8 cellular contexts compared by ENCODE assay signal in the genomic region with DNA sequence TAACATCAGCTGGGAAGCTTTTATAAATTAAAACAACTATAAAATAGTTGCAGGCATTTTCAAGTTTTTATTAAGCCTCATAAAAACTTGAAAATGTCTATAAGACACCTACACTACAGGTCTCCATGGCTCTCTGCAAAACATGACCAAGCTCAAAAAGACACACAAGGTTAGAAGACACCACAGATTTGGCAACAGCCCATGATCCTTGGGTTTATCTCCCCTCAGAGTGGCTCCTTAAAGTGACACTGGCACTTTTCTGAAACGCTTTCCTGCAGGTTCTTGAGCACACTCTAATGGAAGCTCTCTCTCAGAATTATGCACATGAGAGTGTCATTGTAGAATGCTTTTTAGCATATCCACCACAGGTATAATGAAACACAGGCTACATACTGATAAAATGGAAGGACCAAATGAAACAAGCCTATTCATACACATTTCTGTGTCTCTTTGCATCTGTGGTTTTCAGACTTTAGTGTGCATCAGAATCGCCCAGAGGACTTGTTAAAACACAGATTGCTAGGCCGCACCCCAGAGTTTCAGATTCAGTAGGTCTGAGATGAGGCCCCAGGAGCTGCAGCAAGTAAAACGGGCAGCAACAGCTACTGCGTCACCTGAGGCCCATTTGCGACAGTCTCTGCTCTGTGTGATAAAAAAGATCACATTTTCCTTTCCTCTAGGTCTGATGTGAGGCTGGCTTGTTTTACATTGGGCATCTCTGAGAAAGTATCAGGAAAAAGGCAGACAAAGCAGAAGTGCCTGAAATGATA.
DNase-seq lines count a peak whose midpoint lies in the region; ATAC-seq, FAIRE-seq and TF ChIP-seq lines count a peak whose summit lies in the region.
"Had no signal": no experiment of that assay in that cellular context is flagged by ENCODE, and none has a peak within 500 bp of the region (broad histone marks: within the 10 kb centered on the region; RNA-seq: fewer than 3 reads in every experiment).

No MANE protein-coding gene starts in this region.

- BruUV-seq in GM12878 (replicated peaks; lab: Mats Ljungman, UMichigan): no TSS peak

- H4K20me1 ChIP-seq in GM12878 (ENCODE audit: control insufficient read depth, insufficient read depth) (no peaks in the 10 kb centered on the region), osteoblast (ENCODE audit: insufficient read depth, low read length) (no peaks in the 10 kb centered on the region)

- peaks cover 2% of the 10 kb centered on the region for H3K9me3 ChIP-seq in GM12878 (replicated peaks; ENCODE audit: control insufficient read depth, insufficient read depth, low read length)
- H3K9me3 ChIP-seq in osteoblast (ENCODE audit: low read depth, low read length): no peaks in the 10 kb centered on the region

- peak; percentile 100 for FAIRE-seq in GM12878 (lab: Jason Lieb, UNC)
- FAIRE-seq in frontal cortex (lab: Jason Lieb, UNC): no peak

- H3K9ac ChIP-seq in GM12878 (ENCODE audit: control insufficient read depth, insufficient read depth, low read length): peak overlapping the region; percentile 60

- DNase-seq in GM12878 (ENCODE audit: low read depth, low spot score) (peak; percentile 77), osteoblast (ENCODE audit: insufficient read length, low spot score, missing footprints) (no peak), frontal cortex (ENCODE audit: low spot score in 2 of 2) (no peak)
- DNase-seq in activated naive CD4-positive, alpha-beta T cell treated with anti-CD3 and anti-CD28 coated beads for 36 hours: no peak
- DNase-seq: NCI-H1930 had no signal

- no peak for TF ChIP-seq RAD21 in GM12878 (IDR thresholded peaks at IDR 0.05; ENCODE audit: insufficient read depth, low read depth, low read length)

- H3K4me1 Mint-ChIP-seq in activated naive CD4-positive, alpha-beta T cell treated with anti-CD3 and anti-CD28 coated beads for 36 hours (ENCODE audit: low read depth): peaks cover 6% of the 10 kb centered on the region

- H2AFZ ChIP-seq in GM12878 (ENCODE audit: control insufficient read depth, low read depth, low read length): peak overlapping the region; percentile 59
- no peak overlapping the region for H2AFZ ChIP-seq in osteoblast (ENCODE audit: low read length)

- H3K27me3 ChIP-seq in GM12878 (replicated peaks in 1 of 2; ENCODE audit: control insufficient read depth in 2 of 2, insufficient read depth in 2 of 2, low read length in 1 of 2) (no peaks in the 10 kb centered on the region), osteoblast (ENCODE audit: insufficient read depth, low read length) (no peaks in the 10 kb centered on the region)

- SMC1A ChIA-PET in GM12878 (lab: Charles Lee; ENCODE audit: uncharacterized antibody, unreplicated experiment): interaction anchor here (0.8 to 10.3 kb wide), 14 partner anchors 8 to 589 kb away, joined by 3 to 137 read pairs (median 4); a partner anchor contains a TSS

- in situ Hi-C loops in GM12878 (cut with MboI): loop anchor here (5.0 kb wide), 1 partner anchor 328 kb away; no protein-coding TSS in a partner anchor

- WGBS in GM12878 (ENCODE audit: insufficient coverage, insufficient replicate concordance, low lambda C conversion rate, missing lambda C conversion rate): 3% methylated on average over 6 of the region's 6 CpGs

- H3K4me1 ChIP-seq in GM12878 (ENCODE audit: control insufficient read depth, insufficient read depth, low read length): peaks cover 38% of the 10 kb centered on the region
- H3K4me1 ChIP-seq in osteoblast (ENCODE audit: insufficient read depth, low read length): no peaks in the 10 kb centered on the region

- no peaks in the 10 kb centered on the region for H3K36me3 Mint-ChIP-seq in activated naive CD4-positive, alpha-beta T cell treated with anti-CD3 and anti-CD28 coated beads for 36 hours (ENCODE audit: low read depth)

- POLR2A ChIA-PET in GM12878 (lab: Charles Lee): interaction anchor here (0.6 to 1.6 kb wide), 4 partner anchors 12 to 76 kb away, joined by 3 to 8 read pairs (median 6); no protein-coding TSS in a partner anchor

- CTCF ChIA-PET in GM12878 (lab: Yijun Ruan, JAX): interaction anchor here (0.6 to 4.7 kb wide), 16 partner anchors 9 to 537 kb away, joined by 3 to 78 read pairs (median 4); a partner anchor contains a TSS
- CTCF ChIA-PET in activated naive CD4-positive, alpha-beta T cell treated with anti-CD3 and anti-CD28 coated beads for 36 hours (lab: Charles Lee): interaction anchor here (0.8 to 1.4 kb wide), 3 partner anchors 12 to 135 kb away, joined by 3 to 7 read pairs (median 4); no protein-coding TSS in a partner anchor

- TF ChIP-seq CTCF in GM12878 (IDR thresholded peaks at IDR 0.05 in 2 of 3, conservative IDR thresholded peaks at IDR 0.05 in 1 of 3; ENCODE audit: control insufficient read depth in 2 of 3, extremely low read depth in 1 of 3, insufficient read depth in 1 of 3, low read depth in 3 of 3, low read length in 3 of 3): no peak
- TF ChIP-seq CTCF in osteoblast (IDR thresholded peaks at IDR 0.05; ENCODE audit: extremely low read depth, low read depth, low read length): no peak

- no peaks in the 10 kb centered on the region for H3K79me2 ChIP-seq in GM12878 (ENCODE audit: control insufficient read depth, insufficient read depth, low read length)
- H3K79me2 ChIP-seq in osteoblast (ENCODE audit: insufficient read depth, low read length): no peaks in the 10 kb centered on the region

- TF ChIP-seq EP300 in GM12878 (IDR thresholded peaks at IDR 0.05; ENCODE audit: borderline replicate concordance in 1 of 2, control insufficient read depth in 1 of 2, low read depth in 2 of 2, low read length in 2 of 2): no peak; a peak in 1 of 4 replicates

- H3K4me2 ChIP-seq in GM12878 (ENCODE audit: control insufficient read depth, insufficient read depth) (peak overlapping the region; percentile 88), osteoblast (ENCODE audit: insufficient read depth, low read length) (no peak overlapping the region)

- no peak overlapping the region for H3K27ac Mint-ChIP-seq in activated naive CD4-positive, alpha-beta T cell treated with anti-CD3 and anti-CD28 coated beads for 36 hours

- intact Hi-C loops in GM12878 (cut with micrococcal nuclease; ENCODE audit: unreplicated experiment): no loop called here
- intact Hi-C loops in activated naive CD4-positive, alpha-beta T cell treated with anti-CD3 and anti-CD28 coated beads for 36 hours (cut with micrococcal nuclease): no loop called here

- H3K4me3 ChIP-seq in GM12878 (no peak overlapping the region), osteoblast (ENCODE audit: insufficient read depth, low read length) (no peak overlapping the region)

- peak; percentile 56 for ATAC-seq in GM18861 (IDR thresholded peaks at IDR 0.05; ENCODE audit: unreplicated experiment)
- ATAC-seq in GM21367 (IDR thresholded peaks at IDR 0.05; ENCODE audit: unreplicated experiment): peak; percentile 68
- ATAC-seq in HG03175 (IDR thresholded peaks at IDR 0.05; ENCODE audit: unreplicated experiment): peak; percentile 61
- peak; percentile 84 for ATAC-seq in GM12878

- TF ChIP-seq POLR2A in GM12878 (IDR thresholded peaks at IDR 0.05; ENCODE audit: low read depth, low read length): peak; percentile 60

- RAD21 ChIA-PET in GM12878 (lab: Charles Lee; ENCODE audit: unreplicated experiment): interaction anchor here (1.0 to 6.2 kb wide), 16 partner anchors 13 to 381 kb away, joined by 3 to 67 read pairs (median 4); no protein-coding TSS in a partner anchor

- H3K36me3 ChIP-seq in GM12878 (ENCODE audit: control insufficient read depth in 2 of 2, insufficient read depth in 2 of 2, low read length in 1 of 2) (no peaks in the 10 kb centered on the region), osteoblast (ENCODE audit: insufficient read depth, low read length) (no peaks in the 10 kb centered on the region)

- H3K27ac ChIP-seq in GM12878 (ENCODE audit: control insufficient read depth, insufficient read depth) (peak overlapping the region; percentile 72), osteoblast (ENCODE audit: low read depth, low read length) (no peak overlapping the region)

- no peaks in the 10 kb centered on the region for H3K9me3 Mint-ChIP-seq in activated naive CD4-positive, alpha-beta T cell treated with anti-CD3 and anti-CD28 coated beads for 36 hours

- H3K27me3 Mint-ChIP-seq in activated naive CD4-positive, alpha-beta T cell treated with anti-CD3 and anti-CD28 coated beads for 36 hours (ENCODE audit: low read depth): no peaks in the 10 kb centered on the region

- no peak overlapping the region for H3K4me3 Mint-ChIP-seq in activated naive CD4-positive, alpha-beta T cell treated with anti-CD3 and anti-CD28 coated beads for 36 hours

TF ChIP-seq in GM12878, 131 proteins besides CTCF, POLR2A, EP300 and RAD21 (continues in another document):
- TF ChIP-seq SMAD1 (IDR thresholded peaks at IDR 0.05; ENCODE audit: low read depth, partially characterized antibody) (no peak), STAT3 (IDR thresholded peaks at IDR 0.05; ENCODE audit: low read depth, low read length) (no peak), NBN (IDR thresholded peaks at IDR 0.05) (peak; percentile 60; the same call in 1 of the 2 replicates), CEBPB (IDR thresholded peaks at IDR 0.05; ENCODE audit: borderline replicate concordance in 1 of 2, low read depth in 2 of 2, low read length in 2 of 2) (no peak), CBX3 (IDR thresholded peaks at IDR 0.05; ENCODE audit: borderline replicate concordance, low read depth) (no peak), IKZF2 (IDR thresholded peaks at IDR 0.05) (peak in 1 of 2 experiments; percentile 53; a peak in 1 of 4 replicates), RUNX3 (IDR thresholded peaks at IDR 0.05; ENCODE audit: low read length) (peak; percentile 89), ASH2L (IDR thresholded peaks at IDR 0.05; ENCODE audit: borderline replicate concordance, low read depth) (no peak), SREBF1 (IDR thresholded peaks at IDR 0.05; ENCODE audit: low read length) (no peak), ZNF207 (IDR thresholded peaks at IDR 0.05; ENCODE audit: borderline replicate concordance) (no peak), EZH2 (IDR thresholded peaks at IDR 0.05; ENCODE audit: borderline replicate concordance, control insufficient read depth, low read depth, low read length) (no peak), POLR2AphosphoS5 (IDR thresholded peaks at IDR 0.05; ENCODE audit: low read length) (peak; percentile 37; the same call in 1 of the 2 replicates), SMAD5 (IDR thresholded peaks at IDR 0.05; ENCODE audit: low read depth) (peak; percentile 58; the same call in 1 of the 2 replicates), BHLHE40 (IDR thresholded peaks at IDR 0.05; ENCODE audit: borderline replicate concordance in 1 of 2, low read depth in 2 of 2, low read length in 1 of 2) (peak; percentile 33 to 63; a peak in 1 of 4 replicates)
- TF ChIP-seq, protein P1, sequence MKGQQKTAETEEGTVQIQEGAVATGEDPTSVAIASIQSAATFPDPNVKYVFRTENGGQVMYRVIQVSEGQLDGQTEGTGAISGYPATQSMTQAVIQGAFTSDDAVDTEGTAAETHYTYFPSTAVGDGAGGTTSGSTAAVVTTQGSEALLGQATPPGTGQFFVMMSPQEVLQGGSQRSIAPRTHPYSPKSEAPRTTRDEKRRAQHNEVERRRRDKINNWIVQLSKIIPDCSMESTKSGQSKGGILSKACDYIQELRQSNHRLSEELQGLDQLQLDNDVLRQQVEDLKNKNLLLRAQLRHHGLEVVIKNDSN (IDR thresholded peaks at IDR 0.05; ENCODE audit: borderline replicate concordance, extremely low read length, insufficient read depth, low read depth, low read length): no peak
